ENCODE assay signal across 28 cellular contexts in genomic region chr11:132171031-132171430, GRCh38.
"Had no signal": no experiment of that assay in that cellular context is flagged by ENCODE, and none has a peak within 500 bp of the region (broad histone marks: within the 10 kb centered on the region; RNA-seq: fewer than 3 reads in every experiment).

No MANE protein-coding gene starts in this region.

- DNase-seq: natural killer cell; occipital lobe; ovary; posterior cingulate gyrus; psoas muscle; right cardiac atrium; spleen; stimulated activated CD4-positive, alpha-beta T cell treated with anti-CD3 and anti-CD28 coated beads, Interleukin-12 subunit alpha, Interleukin-12 subunit beta, amount 100 ng/mL, for 4 hours; stimulated activated CD4-positive, alpha-beta T cell treated with anti-CD3 and anti-CD28 coated beads, Interleukin-1b, Interleukin-23, amount 100 ng/mL, for 48 hours; stimulated activated CD4-positive, alpha-beta T cell treated with anti-CD3 and anti-CD28 coated beads, Interleukin-4, amount 100 ng/mL, for 1 hour; stimulated activated CD4-positive, alpha-beta T cell treated with anti-CD3 and anti-CD28 coated beads, Interleukin-4, amount 100 ng/mL, for 4 hours; stimulated activated CD8-positive, alpha-beta memory T cell treated with anti-CD3 and anti-CD28 coated beads, Interleukin-4, amount 100 ng/mL, for 48 hours; stimulated activated naive CD4-positive, alpha-beta T cell; stimulated activated naive CD8-positive, alpha-beta T cell treated with anti-CD3 and anti-CD28 coated beads, Interleukin-15, amount 100 ng/mL, for 72 hours; stimulated activated naive CD8-positive, alpha-beta T cell treated with anti-CD3 and anti-CD28 coated beads, Interleukin-15, Interleukin-2, amounts not matched to agents 100 U/mL and 50 U/mL, for 24 hours; substantia nigra; testis; tibial artery; transverse colon; upper lobe of right lung had no signal

- H3K9ac ChIP-seq: neural progenitor cell, parathyroid adenoma had no signal

- ATAC-seq: natural killer cell; psoas muscle; right cardiac atrium; sciatic nerve; stimulated activated memory B cell treated with anti-CD40 and anti-IgM and Interleukin-4, amounts not matched to agents 10 μg/mL and 1 μg/mL and 100 μg/mL, for 72 hours; stimulated activated naive CD8-positive, alpha-beta T cell treated with anti-CD3 and anti-CD28 coated beads, Interleukin-15, amount 100 ng/mL, for 72 hours; stimulated activated naive CD8-positive, alpha-beta T cell treated with anti-CD3 and anti-CD28 coated beads, Interleukin-15, Interleukin-2, amounts not matched to agents 100 U/mL and 50 U/mL, for 24 hours; upper lobe of right lung had no signal

- H3K4me1 ChIP-seq: parathyroid adenoma, psoas muscle, spleen, suprapubic skin, testis, tibial artery, transverse colon, upper lobe of right lung, vagina had no signal

- H3K36me3 ChIP-seq: neural progenitor cell, ovary, spleen, suprapubic skin, tibial artery, transverse colon, upper lobe of right lung, vagina had no signal

- H3K4me2 ChIP-seq: neural progenitor cell, smooth muscle cell had no signal

- H2AFZ ChIP-seq: neural progenitor cell, parathyroid adenoma had no signal

- H3K9me3 ChIP-seq: ovary, psoas muscle, spleen, suprapubic skin, testis, tibial artery, transverse colon, upper lobe of right lung, vagina had no signal

- H3K27ac ChIP-seq: neural progenitor cell, ovary, parathyroid adenoma, psoas muscle, skin epidermis, spleen, suprapubic skin, testis, tibial artery, transverse colon, upper lobe of right lung, vagina had no signal

- H3K27me3 ChIP-seq: neural progenitor cell, ovary, spleen, suprapubic skin, testis, tibial artery, transverse colon, upper lobe of right lung, vagina had no signal

- H3K79me2 ChIP-seq: parathyroid adenoma had no signal

- H3K4me3 ChIP-seq: neural progenitor cell, ovary, psoas muscle, skin epidermis, smooth muscle cell, spleen, suprapubic skin, testis, tibial artery, transverse colon, upper lobe of right lung, vagina had no signal
